In the genomic region with DNA sequence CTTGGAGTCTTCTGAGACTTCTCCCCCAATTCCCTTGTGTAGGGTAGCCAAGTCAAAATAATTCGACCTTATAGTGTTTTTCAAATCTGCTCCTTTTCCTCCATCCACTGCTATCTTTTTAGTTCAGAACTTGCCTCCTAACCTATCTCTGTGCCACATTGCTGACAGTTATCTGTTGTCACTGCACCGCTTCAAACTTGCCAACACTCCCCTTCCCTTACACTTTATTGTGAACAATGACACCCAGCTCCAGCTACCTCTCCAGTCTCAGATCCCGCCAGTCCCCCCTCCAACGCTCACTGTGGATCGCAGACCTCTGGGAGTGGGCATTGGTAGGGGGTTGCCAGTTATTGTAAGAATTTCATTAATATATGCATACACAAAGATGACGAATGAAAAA, we compare ENCODE assay signal across 23 cellular contexts.
"Had no signal": no experiment of that assay in that cellular context is flagged by ENCODE, and none has a peak within 500 bp of the region (broad histone marks: within the 10 kb centered on the region; RNA-seq: fewer than 3 reads in every experiment).

No MANE protein-coding gene starts in this region.

- H3K27ac Mint-ChIP-seq: activated CD8-positive, alpha-beta memory T cell treated with anti-CD3 and anti-CD28 coated beads, Interleukin-2, amount 10 ng/mL, durations not matched to agents 7 days and 5 days; activated CD8-positive, alpha-beta T cell treated with anti-CD3 and anti-CD28 coated beads, Interleukin-2, amount 10 ng/mL, durations not matched to agents 7 days and 5 days; activated naive CD8-positive, alpha-beta T cell treated with anti-CD3 and anti-CD28 coated beads, Interleukin-2, amount 50 U/mL, for 24 hours; T-helper 1 cell treated with Interleukin-12 subunit alpha and Interleukin-12 subunit beta and Interleukin-4 antibody, amounts not matched to agents 30 μg/mL and 1 μg/mL, for 36 hours had no signal

- H3K4me3 Mint-ChIP-seq: activated CD8-positive, alpha-beta memory T cell treated with anti-CD3 and anti-CD28 coated beads, Interleukin-2, amount 10 ng/mL, durations not matched to agents 7 days and 5 days; activated CD8-positive, alpha-beta T cell treated with anti-CD3 and anti-CD28 coated beads, Interleukin-2, amount 10 ng/mL, durations not matched to agents 7 days and 5 days; activated naive CD8-positive, alpha-beta T cell treated with anti-CD3 and anti-CD28 coated beads, Interleukin-2, amount 50 U/mL, for 24 hours; activated T-cell treated with anti-CD3 and anti-CD28 coated beads, Interleukin-2, amount 50 U/mL, for 4 hours; brain; T-helper 1 cell treated with Interleukin-12 subunit alpha and Interleukin-12 subunit beta and Interleukin-4 antibody, amounts not matched to agents 30 μg/mL and 1 μg/mL, for 36 hours had no signal

- H3K27me3 Mint-ChIP-seq: activated CD8-positive, alpha-beta memory T cell treated with anti-CD3 and anti-CD28 coated beads, Interleukin-2, amount 10 ng/mL, durations not matched to agents 7 days and 5 days had no signal

- H3K9me3 Mint-ChIP-seq: activated naive CD4-positive, alpha-beta T cell treated with anti-CD3 and anti-CD28 coated beads, Interleukin-2, amount 50 U/mL, for 72 hours; activated naive CD8-positive, alpha-beta T cell treated with anti-CD3 and anti-CD28 coated beads, Interleukin-2, amount 50 U/mL, for 24 hours; activated T-cell treated with anti-CD3 and anti-CD28 coated beads, Interleukin-2, amount 50 U/mL, for 4 hours; T-helper 1 cell treated with Interleukin-12 subunit alpha and Interleukin-12 subunit beta and Interleukin-4 antibody, amounts not matched to agents 30 μg/mL and 1 μg/mL, for 36 hours had no signal

- DNase-seq: activated CD4-positive, alpha-beta T cell treated with anti-CD3 and anti-CD28 coated beads for 48 hours; activated CD4-positive, alpha-beta T cell treated with anti-CD3 and anti-CD28 coated beads, Interleukin-2, amount 50 U/mL, for 4 hours; activated CD8-positive, alpha-beta memory T cell treated with anti-CD3 and anti-CD28 coated beads, Interleukin-2, amount 10 ng/mL, durations not matched to agents 7 days and 5 days; activated CD8-positive, alpha-beta T cell treated with anti-CD3 and anti-CD28 coated beads, Interleukin-2, amount 10 ng/mL, durations not matched to agents 7 days and 5 days; activated effector memory CD4-positive, alpha-beta T cell treated with anti-CD3 and anti-CD28 coated beads, Interleukin-2, amount 50 U/mL, for 16 hours; activated naive CD4-positive, alpha-beta T cell treated with Interleukin-2 at 50 U/mL for 16 hours; activated naive CD8-positive, alpha-beta T cell treated with anti-CD3 and anti-CD28 coated beads, Interleukin-2, amount 50 U/mL, for 24 hours; activated T-cell treated with anti-CD3 and anti-CD28 coated beads, Interleukin-2, amount 50 U/mL, for 4 hours; amygdala; KG1; NCI-H1048; NCI-H2029; NCI-H345; NCI-H510A; NCI-H69; NK-92 treated with Interleukin-12 subunit alpha and Interleukin-12 subunit beta, amount 100 ng/mL, for 24 hours; PC-3; SHP77 treated with DMSO at 0.1 percent for 48 hours; T-helper 9 cell had no signal

- ATAC-seq: activated CD4-positive, CD25-positive, alpha-beta regulatory T cell treated with anti-CD3 and anti-CD28 coated beads, Interleukin-2, amount 50 U/mL, for 24 hours; activated CD8-positive, alpha-beta memory T cell treated with anti-CD3 and anti-CD28 coated beads, Interleukin-2, amount 10 ng/mL, durations not matched to agents 7 days and 5 days; activated CD8-positive, alpha-beta T cell treated with anti-CD3 and anti-CD28 coated beads, Interleukin-2, amount 10 ng/mL, durations not matched to agents 7 days and 5 days; activated naive CD4-positive, alpha-beta T cell treated with anti-CD3 and anti-CD28 coated beads, Interleukin-2, amount 50 U/mL, for 72 hours; activated naive CD8-positive, alpha-beta T cell treated with anti-CD3 and anti-CD28 coated beads, Interleukin-2, amount 50 U/mL, for 24 hours; activated T-cell treated with anti-CD3 and anti-CD28 coated beads, Interleukin-2, amount 50 U/mL, for 4 hours; PC-3 had no signal

- H3K36me3 Mint-ChIP-seq: activated CD8-positive, alpha-beta memory T cell treated with anti-CD3 and anti-CD28 coated beads, Interleukin-2, amount 10 ng/mL, durations not matched to agents 7 days and 5 days; activated naive CD4-positive, alpha-beta T cell treated with anti-CD3 and anti-CD28 coated beads, Interleukin-2, amount 50 U/mL, for 72 hours; brain had no signal
